Comparison of ENCODE assay signal across 2 cellular contexts in the genomic region with DNA sequence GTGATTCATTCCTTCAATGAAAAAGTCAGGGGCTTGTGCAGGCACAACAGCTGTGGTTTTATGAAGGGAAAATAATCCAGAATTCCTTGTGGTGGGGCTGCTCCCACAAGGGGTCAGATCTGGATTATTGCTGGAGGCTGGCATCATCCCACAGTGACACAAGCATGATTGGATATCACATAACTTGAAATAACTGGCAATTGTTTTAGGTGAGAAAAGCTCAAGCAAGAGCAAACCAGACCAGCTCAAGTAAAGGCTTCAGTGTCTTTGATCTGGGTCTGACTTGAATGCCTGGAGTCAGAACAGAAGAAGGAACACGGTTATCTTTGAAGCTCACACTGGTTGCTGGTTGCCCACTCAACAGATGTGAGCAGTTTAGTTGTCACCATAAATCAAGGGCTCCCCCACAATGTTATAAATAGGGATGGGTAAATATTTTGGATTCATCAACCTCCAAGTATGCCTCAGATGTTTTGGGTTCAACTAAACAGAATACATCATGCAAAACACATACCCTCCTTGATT.
TF ChIP-seq lines count a peak whose summit lies in the region.

No MANE protein-coding gene starts in this region.

TF ChIP-seq in IMR-90, 13 proteins besides CTCF, POLR2A, EP300 and RAD21:
- TF ChIP-seq SMC3 (IDR thresholded peaks at IDR 0.05; ENCODE audit: low read depth, low read length) (peak; percentile 5; the same call in 1 of the 2 replicates), RCOR1 (IDR thresholded peaks at IDR 0.05; ENCODE audit: insufficient replicate concordance, low read length) (no peak), CHD1 (IDR thresholded peaks at IDR 0.05; ENCODE audit: low read depth, low read length) (no peak), CEBPB (IDR thresholded peaks at IDR 0.05; ENCODE audit: low read depth, low read length) (peak; percentile 46; the same call in 1 of the 2 replicates), BHLHE40 (IDR thresholded peaks at IDR 0.05; ENCODE audit: low read depth, low read length) (peak; percentile 22; the same call in 1 of the 2 replicates), MAZ (IDR thresholded peaks at IDR 0.05; ENCODE audit: borderline replicate concordance, low read depth, low read length) (peak; percentile 62; the same call in 1 of the 2 replicates)

TF ChIP-seq in K562, 482 proteins besides CTCF, POLR2A, EP300 and RAD21 (continues in another document):
- TF ChIP-seq SMAD3 (CRISPR knock-in tag; conservative IDR thresholded peaks at IDR 0.05) (no peak), NFE2L1 (tag; IDR thresholded peaks at IDR 0.05; ENCODE audit: borderline replicate concordance, low read depth) (no peak), MTA3 (IDR thresholded peaks at IDR 0.05; ENCODE audit: borderline replicate concordance) (peak; percentile 69), PHB (CRISPR knock-in tag; IDR thresholded peaks at IDR 0.05) (no peak), ZNF324 (CRISPR knock-in tag; IDR thresholded peaks at IDR 0.05) (no peak), DIDO1 (tag; IDR thresholded peaks at IDR 0.05; ENCODE audit: low read depth) (no peak), CBFA2T3 (IDR thresholded peaks at IDR 0.05) (peak; percentile 98), RAD51 (IDR thresholded peaks at IDR 0.05; ENCODE audit: borderline replicate concordance, low read depth) (no peak), SNIP1 (IDR thresholded peaks at IDR 0.05; ENCODE audit: low read depth) (no peak), NCOA1 (IDR thresholded peaks at IDR 0.05; ENCODE audit: low read depth) (peak; percentile 74; the same call in 1 of the 2 replicates), MEIS2 (IDR thresholded peaks at IDR 0.05; ENCODE audit: partially characterized antibody) (peak; percentile 99), JUNB (CRISPR knock-in tag; conservative IDR thresholded peaks at IDR 0.05) (no peak), SRSF7 (optimal IDR thresholded peaks at IDR 0.05; ENCODE audit: low read depth, low read length) (no peak), SMAD4 (CRISPR knock-in tag; conservative IDR thresholded peaks at IDR 0.05) (peak; percentile 56; the same call in 1 of the 2 replicates), RBFOX2 (IDR thresholded peaks at IDR 0.05; ENCODE audit: low read depth, low read length) (peak; percentile 5; the same call in 1 of the 2 replicates), EZH2 (IDR thresholded peaks at IDR 0.05; ENCODE audit: borderline replicate concordance, low read depth, low read length) (no peak), TGIF2 (CRISPR knock-in tag; IDR thresholded peaks at IDR 0.05) (no peak), ETV5 (CRISPR knock-in tag; IDR thresholded peaks at IDR 0.05; ENCODE audit: low read depth) (no peak), ZNF140 (CRISPR knock-in tag; IDR thresholded peaks at IDR 0.05) (no peak), HNRNPLL (IDR thresholded peaks at IDR 0.05; ENCODE audit: low read depth, low read length, poor library complexity, severe bottlenecking) (no peak), ZNF740 (CRISPR knock-in tag; IDR thresholded peaks at IDR 0.05) (peak; percentile 64), ZNF740 (tag; IDR thresholded peaks at IDR 0.05) (no peak), ZNF766 (CRISPR knock-in tag; conservative IDR thresholded peaks at IDR 0.05) (no peak), XRCC4 (IDR thresholded peaks at IDR 0.05; ENCODE audit: extremely low read depth, insufficient read depth, insufficient read length) (no peak), MAFK (IDR thresholded peaks at IDR 0.05; ENCODE audit: low read length) (no peak), KAT8 (IDR thresholded peaks at IDR 0.05; ENCODE audit: low read depth) (no peak), MTF1 (CRISPR knock-in tag; IDR thresholded peaks at IDR 0.05; ENCODE audit: borderline replicate concordance) (no peak), ZNF707 (CRISPR knock-in tag; conservative IDR thresholded peaks at IDR 0.05) (no peak), ZNF699 (CRISPR knock-in tag; IDR thresholded peaks at IDR 0.05; ENCODE audit: insufficient replicate concordance) (no peak), FOXJ2 (tag; IDR thresholded peaks at IDR 0.05) (no peak), FOXJ3 (CRISPR knock-in tag; IDR thresholded peaks at IDR 0.05) (no peak), ZNF398 (CRISPR knock-in tag; IDR thresholded peaks at IDR 0.05) (no peak), ZNF232 (CRISPR knock-in tag; IDR thresholded peaks at IDR 0.05) (no peak), ADNP (tag; IDR thresholded peaks at IDR 0.05) (no peak), CBX2 (IDR thresholded peaks at IDR 0.05; ENCODE audit: insufficient read depth, low read length, poor library complexity, severe bottlenecking) (no peak), ZNF75A (CRISPR knock-in tag; IDR thresholded peaks at IDR 0.05) (no peak), FUS (optimal IDR thresholded peaks at IDR 0.05; ENCODE audit: low read depth, low read length) (no peak), CCNT2 (IDR thresholded peaks at IDR 0.05; ENCODE audit: borderline replicate concordance, extremely low read depth, insufficient read length, low read depth, low read length) (no peak), ZC3H11A (IDR thresholded peaks at IDR 0.05; ENCODE audit: low read depth, low read length) (no peak), SMAD2 (IDR thresholded peaks at IDR 0.05; ENCODE audit: low read depth, low read length) (no peak), CEBPG (CRISPR knock-in tag; IDR thresholded peaks at IDR 0.05) (0 out of 2 replicates have a peak, but pooled peaks have one; percentile 43), CEBPG (tag; conservative IDR thresholded peaks at IDR 0.05 in 1 of 2, IDR thresholded peaks at IDR 0.05 in 1 of 2) (no peak; a peak in 1 of 4 replicates), SMAD1 (IDR thresholded peaks at IDR 0.05; ENCODE audit: low read depth, low read length, partially characterized antibody) (no peak), TEAD2 (tag; IDR thresholded peaks at IDR 0.05) (no peak), THRA (IDR thresholded peaks at IDR 0.05) (no peak), NFE2 (IDR thresholded peaks at IDR 0.05; ENCODE audit: low read depth) (no peak; the same call in none of the 2 replicates), SLC30A9 (CRISPR knock-in tag; IDR thresholded peaks at IDR 0.05) (no peak), NELFE (IDR thresholded peaks at IDR 0.05; ENCODE audit: insufficient read depth, insufficient read length) (no peak), MTA2 (IDR thresholded peaks at IDR 0.05; ENCODE audit: low read depth) (peak; percentile 92), ZNF507 (tag; conservative IDR thresholded peaks at IDR 0.05) (no peak), ATF7 (IDR thresholded peaks at IDR 0.05) (no peak)
- TF ChIP-seq, protein P1, sequence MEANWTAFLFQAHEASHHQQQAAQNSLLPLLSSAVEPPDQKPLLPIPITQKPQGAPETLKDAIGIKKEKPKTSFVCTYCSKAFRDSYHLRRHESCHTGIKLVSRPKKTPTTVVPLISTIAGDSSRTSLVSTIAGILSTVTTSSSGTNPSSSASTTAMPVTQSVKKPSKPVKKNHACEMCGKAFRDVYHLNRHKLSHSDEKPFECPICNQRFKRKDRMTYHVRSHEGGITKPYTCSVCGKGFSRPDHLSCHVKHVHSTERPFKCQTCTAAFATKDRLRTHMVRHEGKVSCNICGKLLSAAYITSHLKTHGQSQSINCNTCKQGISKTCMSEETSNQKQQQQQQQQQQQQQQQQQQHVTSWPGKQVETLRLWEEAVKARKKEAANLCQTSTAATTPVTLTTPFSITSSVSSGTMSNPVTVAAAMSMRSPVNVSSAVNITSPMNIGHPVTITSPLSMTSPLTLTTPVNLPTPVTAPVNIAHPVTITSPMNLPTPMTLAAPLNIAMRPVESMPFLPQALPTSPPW (CRISPR knock-in tag; IDR thresholded peaks at IDR 0.05) = no peak; the same call in 1 of the 2 replicates
- TF ChIP-seq, protein P2, sequence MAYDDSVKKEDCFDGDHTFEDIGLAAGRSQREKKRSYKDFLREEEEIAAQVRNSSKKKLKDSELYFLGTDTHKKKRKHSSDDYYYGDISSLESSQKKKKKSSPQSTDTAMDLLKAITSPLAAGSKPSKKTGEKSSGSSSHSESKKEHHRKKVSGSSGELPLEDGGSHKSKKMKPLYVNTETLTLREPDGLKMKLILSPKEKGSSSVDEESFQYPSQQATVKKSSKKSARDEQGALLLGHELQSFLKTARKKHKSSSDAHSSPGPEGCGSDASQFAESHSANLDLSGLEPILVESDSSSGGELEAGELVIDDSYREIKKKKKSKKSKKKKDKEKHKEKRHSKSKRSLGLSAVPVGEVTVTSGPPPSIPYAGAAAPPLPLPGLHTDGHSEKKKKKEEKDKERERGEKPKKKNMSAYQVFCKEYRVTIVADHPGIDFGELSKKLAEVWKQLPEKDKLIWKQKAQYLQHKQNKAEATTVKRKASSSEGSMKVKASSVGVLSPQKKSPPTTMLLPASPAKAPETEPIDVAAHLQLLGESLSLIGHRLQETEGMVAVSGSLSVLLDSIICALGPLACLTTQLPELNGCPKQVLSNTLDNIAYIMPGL (CRISPR knock-in tag; IDR thresholded peaks at IDR 0.05) = no peak
- TF ChIP-seq, protein P3, sequence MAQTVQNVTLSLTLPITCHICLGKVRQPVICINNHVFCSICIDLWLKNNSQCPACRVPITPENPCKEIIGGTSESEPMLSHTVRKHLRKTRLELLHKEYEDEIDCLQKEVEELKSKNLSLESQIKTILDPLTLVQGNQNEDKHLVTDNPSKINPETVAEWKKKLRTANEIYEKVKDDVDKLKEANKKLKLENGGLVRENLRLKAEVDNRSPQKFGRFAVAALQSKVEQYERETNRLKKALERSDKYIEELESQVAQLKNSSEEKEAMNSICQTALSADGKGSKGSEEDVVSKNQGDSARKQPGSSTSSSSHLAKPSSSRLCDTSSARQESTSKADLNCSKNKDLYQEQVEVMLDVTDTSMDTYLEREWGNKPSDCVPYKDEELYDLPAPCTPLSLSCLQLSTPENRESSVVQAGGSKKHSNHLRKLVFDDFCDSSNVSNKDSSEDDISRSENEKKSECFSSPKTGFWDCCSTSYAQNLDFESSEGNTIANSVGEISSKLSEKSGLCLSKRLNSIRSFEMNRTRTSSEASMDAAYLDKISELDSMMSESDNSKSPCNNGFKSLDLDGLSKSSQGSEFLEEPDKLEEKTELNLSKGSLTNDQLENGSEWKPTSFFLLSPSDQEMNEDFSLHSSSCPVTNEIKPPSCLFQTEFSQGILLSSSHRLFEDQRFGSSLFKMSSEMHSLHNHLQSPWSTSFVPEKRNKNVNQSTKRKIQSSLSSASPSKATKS (CRISPR knock-in tag; IDR thresholded peaks at IDR 0.05) = no peak
- TF ChIP-seq, protein P4, sequence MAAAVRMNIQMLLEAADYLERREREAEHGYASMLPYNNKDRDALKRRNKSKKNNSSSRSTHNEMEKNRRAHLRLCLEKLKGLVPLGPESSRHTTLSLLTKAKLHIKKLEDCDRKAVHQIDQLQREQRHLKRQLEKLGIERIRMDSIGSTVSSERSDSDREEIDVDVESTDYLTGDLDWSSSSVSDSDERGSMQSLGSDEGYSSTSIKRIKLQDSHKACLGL (CRISPR knock-in tag; IDR thresholded peaks at IDR 0.05; ENCODE audit: borderline replicate concordance, poor library complexity, severe bottlenecking) = no peak
- TF ChIP-seq, protein P5, sequence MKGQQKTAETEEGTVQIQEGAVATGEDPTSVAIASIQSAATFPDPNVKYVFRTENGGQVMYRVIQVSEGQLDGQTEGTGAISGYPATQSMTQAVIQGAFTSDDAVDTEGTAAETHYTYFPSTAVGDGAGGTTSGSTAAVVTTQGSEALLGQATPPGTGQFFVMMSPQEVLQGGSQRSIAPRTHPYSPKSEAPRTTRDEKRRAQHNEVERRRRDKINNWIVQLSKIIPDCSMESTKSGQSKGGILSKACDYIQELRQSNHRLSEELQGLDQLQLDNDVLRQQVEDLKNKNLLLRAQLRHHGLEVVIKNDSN (CRISPR knock-in tag; IDR thresholded peaks at IDR 0.05) = no peak
